ENCODE assay signal across 9 cellular contexts in the genomic region with DNA sequence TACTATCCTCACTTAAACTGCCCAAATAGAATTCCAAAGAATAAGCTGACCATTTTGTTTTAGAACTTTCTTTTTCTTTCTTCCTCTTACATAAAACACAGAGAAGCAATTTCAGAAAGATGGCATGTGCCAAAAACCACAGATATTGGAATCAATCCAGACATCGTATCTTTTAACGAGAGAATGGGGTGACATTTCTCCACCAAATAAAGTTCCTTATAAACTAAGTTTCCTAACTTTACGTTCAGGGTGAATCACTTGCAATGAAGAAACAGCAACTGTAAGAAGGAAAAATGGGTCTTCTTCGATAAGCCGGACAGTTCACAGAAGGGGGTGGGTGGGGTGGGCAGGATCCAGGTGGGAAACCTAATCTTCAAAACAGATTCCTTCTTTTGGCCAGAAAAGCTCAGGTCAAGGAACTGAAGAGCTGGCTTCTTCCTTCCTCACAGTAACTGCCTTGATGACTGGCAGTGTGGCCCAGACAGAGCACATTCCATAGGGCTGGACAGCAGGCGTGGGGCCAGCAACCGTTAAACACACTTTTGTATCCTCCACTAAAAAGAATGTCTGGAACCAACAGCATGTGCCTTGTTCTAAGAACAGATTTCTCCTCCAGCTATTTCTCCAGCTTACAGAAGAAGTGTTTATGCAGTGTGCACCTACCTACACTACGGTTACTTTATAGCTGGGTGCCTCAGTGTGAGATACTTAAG. TPM values are rescaled to one million over a fixed set of nuclear protein-coding genes. Genes with fewer than 3 reads are reported as not detected.
A peak's percentile ranks its signal among the peaks of the same experiment; 100 is the strongest.
DNase-seq lines count a peak whose midpoint lies in the region; ATAC-seq and TF ChIP-seq lines count a peak whose summit lies in the region.
"Had no signal": no experiment of that assay in that cellular context is flagged by ENCODE, and none has a peak within 500 bp of the region (broad histone marks: within the 10 kb centered on the region; RNA-seq: fewer than 3 reads in every experiment).

No MANE protein-coding gene starts in this region.

- no peak overlapping the region for H3K4me3 ChIP-seq in BJ (ENCODE audit: low read depth, low read length)
- H3K4me3 ChIP-seq in fibroblast of the aortic adventitia (ENCODE audit: low read depth, low read length), result no peak overlapping the region
- no peak overlapping the region for H3K4me3 ChIP-seq in naive thymus-derived CD4-positive, alpha-beta T cell (ENCODE audit: low read length)
- no peak overlapping the region for H3K4me3 ChIP-seq in A673 (ENCODE audit: low read depth, low read length, poor library complexity, severe bottlenecking)

- peak; percentile 92 for ATAC-seq in SK-N-SH treated with all-trans-retinoic acid at 6 μM for 48 hours
- ATAC-seq in omental fat pad (ENCODE audit: low FRiP score), result peak; percentile 80
- no peak for ATAC-seq in naive thymus-derived CD4-positive, alpha-beta T cell

- peak; percentile 84 for DNase-seq in BJ (ENCODE audit: low read depth)
- peak; percentile 87 for DNase-seq in fibroblast of the aortic adventitia (ENCODE audit: low read depth)
- DNase-seq in omental fat pad (ENCODE audit: low spot score), result no peak
- DNase-seq in naive thymus-derived CD4-positive, alpha-beta T cell, result no peak
- DNase-seq in A673 (ENCODE audit: low spot score), result no peak
- DNase-seq in COR-L47 (lab: John Stamatoyannopoulos, UW), result no peak
- no peak for DNase-seq in medulla oblongata (ENCODE audit: extremely low spot score)
- DNase-seq: activated naive CD8-positive, alpha-beta T cell treated with anti-CD3 and anti-CD28 coated beads, Interleukin-2, amount 10 ng/mL, durations not matched to agents 7 days and 5 days had no signal

- H3K27me3 ChIP-seq in BJ (ENCODE audit: control insufficient read depth, insufficient read depth, low read length), result no peaks in the 10 kb centered on the region
- H3K27me3 ChIP-seq in naive thymus-derived CD4-positive, alpha-beta T cell (ENCODE audit: control insufficient read depth in 2 of 2, insufficient read depth in 2 of 2, low read length in 2 of 2), result no peaks in the 10 kb centered on the region
- no peaks in the 10 kb centered on the region for H3K27me3 ChIP-seq in A673 (replicated peaks; ENCODE audit: insufficient read depth, low read depth, low read length, poor library complexity)

- TF ChIP-seq CTCF in BJ (IDR thresholded peaks at IDR 0.05; ENCODE audit: insufficient read depth, low read depth, low read length), result no peak
- TF ChIP-seq CTCF in fibroblast of the aortic adventitia (IDR thresholded peaks at IDR 0.05; ENCODE audit: insufficient read depth, low read length), result no peak
- no peak for TF ChIP-seq CTCF in omental fat pad (IDR thresholded peaks at IDR 0.05)
- TF ChIP-seq CTCF in A673 (conservative IDR thresholded peaks at IDR 0.05; ENCODE audit: low read depth, low read length), result no peak

- peaks cover 15 to 39% (median 30%) of the 10 kb centered on the region in 7 donors for H3K4me1 Mint-ChIP-seq in naive thymus-derived CD4-positive, alpha-beta T cell

- peaks cover 0 to 16% of the 10 kb centered on the region in 2 donors for H3K4me1 ChIP-seq in naive thymus-derived CD4-positive, alpha-beta T cell (ENCODE audit: control insufficient read depth in 2 of 2, insufficient read depth in 2 of 2, low read length in 2 of 2)
- peaks cover 21% of the 10 kb centered on the region for H3K4me1 ChIP-seq in A673 (ENCODE audit: insufficient read depth, low read length, poor library complexity, severe bottlenecking)

- peaks cover 0 to 7% (median 0%) of the 10 kb centered on the region in 11 donors for H3K9me3 Mint-ChIP-seq in naive thymus-derived CD4-positive, alpha-beta T cell
- H3K9me3 Mint-ChIP-seq: activated naive CD8-positive, alpha-beta T cell treated with anti-CD3 and anti-CD28 coated beads, Interleukin-2, amount 10 ng/mL, durations not matched to agents 7 days and 5 days had no signal

- no peaks in the 10 kb centered on the region for H3K27me3 Mint-ChIP-seq in naive thymus-derived CD4-positive, alpha-beta T cell
- H3K27me3 Mint-ChIP-seq: activated naive CD8-positive, alpha-beta T cell treated with anti-CD3 and anti-CD28 coated beads, Interleukin-2, amount 10 ng/mL, durations not matched to agents 7 days and 5 days had no signal

- H3K9me3 ChIP-seq in naive thymus-derived CD4-positive, alpha-beta T cell (ENCODE audit: control insufficient read depth in 2 of 3, low read length in 3 of 3), result no peaks in the 10 kb centered on the region
- H3K9me3 ChIP-seq in A673 (ENCODE audit: low read depth, low read length, poor library complexity, severe bottlenecking), result no peaks in the 10 kb centered on the region

- peaks cover 0 to 14% (median 7%) of the 10 kb centered on the region in 5 donors for H3K36me3 Mint-ChIP-seq in naive thymus-derived CD4-positive, alpha-beta T cell

- no peak overlapping the region for H3K4me3 Mint-ChIP-seq in naive thymus-derived CD4-positive, alpha-beta T cell
- H3K4me3 Mint-ChIP-seq: activated naive CD8-positive, alpha-beta T cell treated with anti-CD3 and anti-CD28 coated beads, Interleukin-2, amount 10 ng/mL, durations not matched to agents 7 days and 5 days had no signal

- no peak overlapping the region for H3K27ac ChIP-seq in naive thymus-derived CD4-positive, alpha-beta T cell (ENCODE audit: low read depth, low read length)
- H3K27ac ChIP-seq in A673 (ENCODE audit: low read depth, low read length, poor library complexity, severe bottlenecking), result no peak overlapping the region

- no peaks in the 10 kb centered on the region for H3K36me3 ChIP-seq in BJ (ENCODE audit: control insufficient read depth, insufficient read depth, low read length)
- no peaks in the 10 kb centered on the region for H3K36me3 ChIP-seq in naive thymus-derived CD4-positive, alpha-beta T cell (ENCODE audit: control insufficient read depth in 2 of 3, insufficient read depth in 3 of 3, low read length in 3 of 3)
- no peaks in the 10 kb centered on the region for H3K36me3 ChIP-seq in A673 (ENCODE audit: insufficient read depth, low read length, poor library complexity, severe bottlenecking)

- intact Hi-C loops in naive thymus-derived CD4-positive, alpha-beta T cell (cut with micrococcal nuclease), result no loop called here
- intact Hi-C loops in A673 (cut with micrococcal nuclease; ENCODE audit: unreplicated experiment), result no loop called here

- POLR2A ChIA-PET in BJ (lab: Charles Lee), result interaction anchor here (1.0 kb wide), 1 partner anchor 22 kb away, joined by 3 read pairs; no protein-coding TSS in a partner anchor
- POLR2A ChIA-PET in naive thymus-derived CD4-positive, alpha-beta T cell (lab: Charles Lee), result no interaction called here
- POLR2A ChIA-PET in A673 (lab: Charles Lee; ENCODE audit: low non-redundant PET), result no interaction called here

- no TSS peak for BruUV-seq in A673 (replicated peaks; lab: Mats Ljungman, UMichigan)

- H3K27ac Mint-ChIP-seq in naive thymus-derived CD4-positive, alpha-beta T cell, result no peak overlapping the region
- H3K27ac Mint-ChIP-seq: activated naive CD8-positive, alpha-beta T cell treated with anti-CD3 and anti-CD28 coated beads, Interleukin-2, amount 10 ng/mL, durations not matched to agents 7 days and 5 days had no signal

- CTCF ChIA-PET in BJ (lab: Yijun Ruan, JAX) (interaction anchor here (1.8 kb wide), 2 partner anchors 8 to 32 kb away, joined by 5 to 6 read pairs; partner anchors contain the start of gene CREB3L2), A673 (lab: Charles Lee) (no interaction called here)
- CTCF ChIA-PET in naive thymus-derived CD4-positive, alpha-beta T cell (lab: Charles Lee), result no interaction called here

TF ChIP-seq in SK-N-SH treated with all-trans-retinoic acid at 6 μM for 48 hours, 23 proteins besides CTCF, POLR2A, EP300 and RAD21 (continues in another document):
- TF ChIP-seq GLIS3 (CRISPR knock-in tag; IDR thresholded peaks at IDR 0.05), result no peak
- TF ChIP-seq RARB (CRISPR knock-in tag; IDR thresholded peaks at IDR 0.05), result no peak
- no peak for TF ChIP-seq SNAI2 (CRISPR knock-in tag; IDR thresholded peaks at IDR 0.05)
- no peak for TF ChIP-seq OSR1 (CRISPR knock-in tag; IDR thresholded peaks at IDR 0.05)
- TF ChIP-seq TCF4 (CRISPR knock-in tag; IDR thresholded peaks at IDR 0.05; ENCODE audit: borderline replicate concordance), result no peak
- TF ChIP-seq ISL1 (CRISPR knock-in tag; IDR thresholded peaks at IDR 0.05), result no peak; the same call in 1 of the 2 replicates
- TF ChIP-seq, protein P1, sequence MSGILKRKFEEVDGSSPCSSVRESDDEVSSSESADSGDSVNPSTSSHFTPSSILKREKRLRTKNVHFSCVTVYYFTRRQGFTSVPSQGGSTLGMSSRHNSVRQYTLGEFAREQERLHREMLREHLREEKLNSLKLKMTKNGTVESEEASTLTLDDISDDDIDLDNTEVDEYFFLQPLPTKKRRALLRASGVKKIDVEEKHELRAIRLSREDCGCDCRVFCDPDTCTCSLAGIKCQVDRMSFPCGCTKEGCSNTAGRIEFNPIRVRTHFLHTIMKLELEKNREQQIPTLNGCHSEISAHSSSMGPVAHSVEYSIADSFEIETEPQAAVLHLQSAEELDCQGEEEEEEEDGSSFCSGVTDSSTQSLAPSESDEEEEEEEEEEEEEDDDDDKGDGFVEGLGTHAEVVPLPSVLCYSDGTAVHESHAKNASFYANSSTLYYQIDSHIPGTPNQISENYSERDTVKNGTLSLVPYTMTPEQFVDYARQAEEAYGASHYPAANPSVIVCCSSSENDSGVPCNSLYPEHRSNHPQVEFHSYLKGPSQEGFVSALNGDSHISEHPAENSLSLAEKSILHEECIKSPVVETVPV (CRISPR knock-in tag; IDR thresholded peaks at IDR 0.05), result no peak
- no peak for TF ChIP-seq BACH2 (CRISPR knock-in tag; IDR thresholded peaks at IDR 0.05; ENCODE audit: borderline replicate concordance)
- TF ChIP-seq ZC3H10 (CRISPR knock-in tag; IDR thresholded peaks at IDR 0.05), result no peak
- TF ChIP-seq ZNF8 (CRISPR knock-in tag; IDR thresholded peaks at IDR 0.05), result no peak

RNA-seq across cellular contexts. Expression of gene CREB3L2, which starts 31.5 kb away (rescaled TPM):
- polyA plus RNA-seq in BJ (2011; rRNA removed), result 50.3 and 62.2 TPM in 2 replicates
- polyA minus RNA-seq in BJ (2011; rRNA and poly(A)+ RNA removed), result 87.7 and 119 TPM in 2 replicates
- 16.1 and 36.8 TPM in 2 replicates for total RNA-seq in fibroblast of the aortic adventitia (ENCODE audit: low replicate concordance)
- total RNA-seq in omental fat pad, result 10 to 100 TPM; 35.6 to 50.4 (median 42.8) TPM
- 10 to 100 TPM; 15.4 to 46.2 (median 19.6) TPM for total RNA-seq in naive thymus-derived CD4-positive, alpha-beta T cell
- 1 to 10 TPM; 5.3 to 6.0 TPM for polyA plus RNA-seq in naive thymus-derived CD4-positive, alpha-beta T cell
- total RNA-seq in A673 (2021), result 17.0 and 20.4 TPM in 2 replicates

Comparison
In these comparisons a context has a peak if more than half of its experiments do, and no peak if none do; other contexts are left out.
1. DNase-seq: peak in BJ (single experiment) and fibroblast of the aortic adventitia (single experiment); none in omental fat pad (single experiment), naive thymus-derived CD4-positive, alpha-beta T cell (0 of 9), A673 (single experiment), COR-L47 (single experiment) and medulla oblongata (single experiment).